Comparison of ENCODE assay signal across 1 cellular context in the genomic region with DNA sequence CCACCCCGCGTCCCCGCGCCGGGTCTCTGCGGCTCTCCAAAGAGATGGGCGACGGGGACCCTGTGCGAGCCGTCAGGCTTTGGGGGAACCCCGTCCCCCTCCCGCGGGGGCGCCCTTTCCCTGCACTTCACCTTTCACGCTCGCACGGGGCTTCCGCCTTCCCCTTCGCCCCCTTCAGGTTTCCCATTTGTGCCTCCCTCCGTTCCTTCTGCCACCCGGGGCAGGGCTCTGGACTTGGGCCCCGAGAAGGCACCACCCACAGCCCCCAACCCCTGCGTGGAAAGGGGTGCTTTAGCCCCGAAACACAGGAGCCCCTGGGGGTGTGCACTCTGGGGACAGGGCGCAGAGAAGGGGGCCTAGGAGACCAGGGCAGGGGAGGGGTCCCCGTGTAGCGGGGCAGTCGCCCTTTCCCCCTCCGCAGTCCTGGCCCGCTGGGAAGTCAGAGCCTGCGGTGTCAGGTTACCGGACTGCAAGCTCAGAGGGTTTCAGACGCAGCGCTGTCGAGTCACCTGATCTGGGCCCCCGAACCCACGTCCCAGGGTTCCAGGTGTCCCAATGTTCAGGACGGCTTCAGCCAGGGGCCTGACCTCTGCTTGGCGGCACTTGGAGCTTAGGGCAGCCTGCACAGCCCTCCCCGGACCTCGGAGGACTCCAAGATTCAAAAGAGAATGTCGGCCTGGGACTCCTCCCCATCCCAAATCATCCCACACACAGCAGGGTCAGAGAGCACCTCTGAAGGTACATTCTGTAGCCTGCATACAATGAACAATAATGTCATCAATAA.
TF ChIP-seq lines count a peak whose summit lies in the region.

No MANE protein-coding gene starts in this region.

TF ChIP-seq in IMR-90, 13 proteins besides CTCF, POLR2A, EP300 and RAD21:
- no peak for TF ChIP-seq ELK1 (IDR thresholded peaks at IDR 0.05; ENCODE audit: borderline replicate concordance, low read depth, low read length)
- no peak for TF ChIP-seq NFE2L2 (IDR thresholded peaks at IDR 0.05; ENCODE audit: low read depth, low read length)
- TF ChIP-seq CHD1 (IDR thresholded peaks at IDR 0.05; ENCODE audit: low read depth, low read length) = no peak
- TF ChIP-seq RCOR1 (IDR thresholded peaks at IDR 0.05; ENCODE audit: insufficient replicate concordance, low read length) = no peak
- no peak for TF ChIP-seq MAFK (IDR thresholded peaks at IDR 0.05; ENCODE audit: low read depth, low read length)
TF ChIP-seq in IMR-90: peak in this region for 0.
